In the genomic region with DNA sequence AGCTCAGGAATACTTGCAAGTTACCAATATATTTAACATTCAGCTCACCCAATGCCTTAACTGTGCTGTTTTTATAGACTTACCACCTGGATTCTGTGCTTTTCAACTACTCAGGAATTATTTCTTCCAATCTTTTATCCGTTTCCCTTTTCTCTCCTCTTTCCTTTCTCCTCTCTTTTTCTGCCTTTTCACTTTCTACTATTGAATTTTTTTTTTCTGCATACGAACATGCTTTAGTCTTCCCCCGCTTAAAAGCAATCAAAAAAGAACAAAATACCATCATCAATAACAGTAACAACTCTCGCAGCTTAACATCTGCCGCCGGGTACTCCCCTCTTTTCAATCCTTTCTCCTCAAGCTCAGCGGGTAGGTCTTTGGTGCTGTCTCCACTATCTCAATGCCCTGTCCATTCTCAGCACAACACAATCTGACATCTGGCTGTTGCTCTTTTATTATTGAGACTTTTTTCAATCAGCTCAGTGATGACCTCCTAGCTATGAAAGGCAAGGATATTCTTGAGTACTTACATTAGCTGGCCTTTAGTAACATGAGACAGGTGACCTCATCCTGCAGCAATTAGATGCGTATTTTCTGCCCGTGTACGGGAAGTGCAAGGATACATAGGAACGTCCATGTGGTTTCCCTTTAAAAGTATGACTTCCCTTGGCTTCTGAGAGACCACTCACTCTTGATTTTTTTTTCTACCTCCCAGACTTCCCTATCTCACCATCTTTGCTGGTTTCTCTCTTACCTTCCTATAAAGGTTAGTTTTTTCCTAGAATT, we compare ENCODE assay signal across 16 cellular contexts. TPM values are rescaled to one million over a fixed set of nuclear protein-coding genes. Genes with fewer than 3 reads are reported as not detected.
DNase-seq lines count a peak whose midpoint lies in the region; ATAC-seq and TF ChIP-seq lines count a peak whose summit lies in the region.
"Had no signal": no experiment of that assay in that cellular context is flagged by ENCODE, and none has a peak within 500 bp of the region (broad histone marks: within the 10 kb centered on the region; RNA-seq: fewer than 3 reads in every experiment).

No MANE protein-coding gene starts in this region.

- intact Hi-C loops in activated T-helper 2 cell treated with anti-CD3 and anti-CD28 coated beads, Interferon-gamma antibody, Interleukin-2, Interleukin-4, amounts not matched to agents 10 μg/mL and 5 μg/mL and 100 μg/mL, durations not matched to agents 14 hours and 24 hours and 36 hours (cut with micrococcal nuclease), result no loop called here
- intact Hi-C loops in right lobe of liver (cut with DNase I), result no loop called here

- H3K4me3 ChIP-seq in AG09309 (ENCODE audit: control insufficient read depth, low read depth, low read length) (no peak overlapping the region), MG63 (no peak overlapping the region), right lobe of liver (no peak overlapping the region)
- H3K4me3 ChIP-seq: neural progenitor cell had no signal

- H3K27me3 ChIP-seq in MG63, result no peaks in the 10 kb centered on the region
- no peaks in the 10 kb centered on the region for H3K27me3 ChIP-seq in right lobe of liver
- H3K27me3 ChIP-seq: foreskin keratinocyte, neural progenitor cell had no signal

- ATAC-seq in HG02981 (IDR thresholded peaks at IDR 0.05; ENCODE audit: unreplicated experiment), result no peak
- no peak for ATAC-seq in right lobe of liver
- ATAC-seq: activated T-cell treated with anti-CD3 and anti-CD28 coated beads, Interleukin-2, amount 50 U/mL, for 4 hours; foreskin keratinocyte had no signal

- peak; percentile 7 for DNase-seq in AG09309 (ENCODE audit: low read depth)
- peak; percentile 27 for DNase-seq in MG63
- peak; percentile 81 for DNase-seq in SHP77 treated with DMSO at 0.1 percent for 48 hours (lab: John Stamatoyannopoulos, UW)
- peak; percentile 66 for DNase-seq in glomerular visceral epithelial cell (ENCODE audit: extremely low spot score)
- no peak for DNase-seq in HT-29 (ENCODE audit: low spot score)
- DNase-seq in activated T-helper 2 cell treated with anti-CD3 and anti-CD28 coated beads, Interferon-gamma antibody, Interleukin-2, Interleukin-4, amounts not matched to agents 10 μg/mL and 5 μg/mL and 100 μg/mL, durations not matched to agents 14 hours and 24 hours and 36 hours (ENCODE audit: low spot score), result no peak
- no peak for DNase-seq in right lobe of liver
- DNase-seq: activated CD4-positive, alpha-beta T cell treated with anti-CD3 and anti-CD28 coated beads, Interleukin-2, amount 10 ng/mL, durations not matched to agents 7 days and 5 days; activated T-cell treated with anti-CD3 and anti-CD28 coated beads, Interleukin-2, amount 50 U/mL, for 4 hours; foreskin keratinocyte; H9; NCI-H524 treated with DMSO at 0.1 percent for 48 hours; T1000 had no signal

- no peak overlapping the region for H3K27ac Mint-ChIP-seq in activated T-helper 2 cell treated with anti-CD3 and anti-CD28 coated beads, Interferon-gamma antibody, Interleukin-2, Interleukin-4, amounts not matched to agents 10 μg/mL and 5 μg/mL and 100 μg/mL, durations not matched to agents 14 hours and 24 hours and 36 hours
- H3K27ac Mint-ChIP-seq: activated CD4-positive, alpha-beta T cell treated with anti-CD3 and anti-CD28 coated beads, Interleukin-2, amount 10 ng/mL, durations not matched to agents 7 days and 5 days; H9; memory B cell; neural progenitor cell had no signal

- H3K4me3 Mint-ChIP-seq in activated T-helper 2 cell treated with anti-CD3 and anti-CD28 coated beads, Interferon-gamma antibody, Interleukin-2, Interleukin-4, amounts not matched to agents 10 μg/mL and 5 μg/mL and 100 μg/mL, durations not matched to agents 14 hours and 24 hours and 36 hours (ENCODE audit: low read depth), result no peak overlapping the region
- H3K4me3 Mint-ChIP-seq: activated CD4-positive, alpha-beta T cell treated with anti-CD3 and anti-CD28 coated beads, Interleukin-2, amount 10 ng/mL, durations not matched to agents 7 days and 5 days; activated T-cell treated with anti-CD3 and anti-CD28 coated beads, Interleukin-2, amount 50 U/mL, for 4 hours; H9; memory B cell; neural progenitor cell had no signal

- no peak overlapping the region for H3K27ac ChIP-seq in right lobe of liver
- H3K27ac ChIP-seq: foreskin keratinocyte, neural progenitor cell had no signal

- WGBS in right lobe of liver (ENCODE audit: insufficient coverage, low coverage, low lambda C conversion rate, missing lambda C conversion rate), result 75% methylated on average over 11 of the region's 11 CpGs

- no peaks in the 10 kb centered on the region for H3K9me3 Mint-ChIP-seq in activated T-helper 2 cell treated with anti-CD3 and anti-CD28 coated beads, Interferon-gamma antibody, Interleukin-2, Interleukin-4, amounts not matched to agents 10 μg/mL and 5 μg/mL and 100 μg/mL, durations not matched to agents 14 hours and 24 hours and 36 hours
- H3K9me3 Mint-ChIP-seq: activated CD4-positive, alpha-beta T cell treated with anti-CD3 and anti-CD28 coated beads, Interleukin-2, amount 10 ng/mL, durations not matched to agents 7 days and 5 days; activated T-cell treated with anti-CD3 and anti-CD28 coated beads, Interleukin-2, amount 50 U/mL, for 4 hours; H9; neural progenitor cell had no signal

- H3K36me3 ChIP-seq in MG63 (no peaks in the 10 kb centered on the region), right lobe of liver (no peaks in the 10 kb centered on the region)
- H3K36me3 ChIP-seq: neural progenitor cell had no signal

- H3K36me3 Mint-ChIP-seq in activated T-helper 2 cell treated with anti-CD3 and anti-CD28 coated beads, Interferon-gamma antibody, Interleukin-2, Interleukin-4, amounts not matched to agents 10 μg/mL and 5 μg/mL and 100 μg/mL, durations not matched to agents 14 hours and 24 hours and 36 hours (ENCODE audit: low read depth), result no peaks in the 10 kb centered on the region
- H3K36me3 Mint-ChIP-seq: memory B cell, neural progenitor cell had no signal

- TF ChIP-seq POLR2A in right lobe of liver (IDR thresholded peaks at IDR 0.05), result no peak

- peaks cover 0 to 34% (median 4%) of the 10 kb centered on the region in 4 donors for H3K4me1 ChIP-seq in right lobe of liver
- H3K4me1 ChIP-seq: foreskin keratinocyte had no signal

- peaks cover 6% of the 10 kb centered on the region for H3K4me1 Mint-ChIP-seq in activated T-helper 2 cell treated with anti-CD3 and anti-CD28 coated beads, Interferon-gamma antibody, Interleukin-2, Interleukin-4, amounts not matched to agents 10 μg/mL and 5 μg/mL and 100 μg/mL, durations not matched to agents 14 hours and 24 hours and 36 hours (ENCODE audit: low read depth)

- TF ChIP-seq CTCF in AG09309 (IDR thresholded peaks at IDR 0.05; ENCODE audit: control insufficient read depth, insufficient read depth, low read depth, low read length, missing control alignments) (no peak), right lobe of liver (IDR thresholded peaks at IDR 0.05) (no peak)

- no peaks in the 10 kb centered on the region for H3K9me3 ChIP-seq in MG63
- no peaks in the 10 kb centered on the region for H3K9me3 ChIP-seq in right lobe of liver

- peaks cover 22% of the 10 kb centered on the region for H3K27me3 Mint-ChIP-seq in activated T-helper 2 cell treated with anti-CD3 and anti-CD28 coated beads, Interferon-gamma antibody, Interleukin-2, Interleukin-4, amounts not matched to agents 10 μg/mL and 5 μg/mL and 100 μg/mL, durations not matched to agents 14 hours and 24 hours and 36 hours (ENCODE audit: low read depth)

RNA-seq across cellular contexts. Expression of a gene that starts 40.2 kb away (rescaled TPM):
- total RNA-seq in MG63 (2014; rRNA removed; shearing (Covaris generic); ENCODE audit: low replicate concordance), result 11.4 and 16.8 TPM in 2 replicates
- total RNA-seq in HT-29 (2014; rRNA removed; shearing (Covaris generic)), result 4.1 and 5.1 TPM in 2 replicates
- total RNA-seq in activated T-helper 2 cell treated with anti-CD3 and anti-CD28 coated beads, Interferon-gamma antibody, Interleukin-2, Interleukin-4, amounts not matched to agents 10 μg/mL and 5 μg/mL and 100 μg/mL, durations not matched to agents 14 hours and 24 hours and 36 hours, result 3.4 and 3.7 TPM in 2 replicates
- total RNA-seq in right lobe of liver, result 10 to 100 TPM in 4 of 6 experiments, 1 to 10 TPM in 2; 3.7 to 22.8 (median 10.7) TPM

Comparison
In these comparisons a context has a peak if more than half of its experiments do, and no peak if none do; other contexts are left out.
1. DNase-seq: peak in AG09309 (single experiment), MG63 (single experiment), SHP77 treated with DMSO at 0.1 percent for 48 hours (single experiment) and glomerular visceral epithelial cell (single experiment); none in HT-29 (single experiment), activated T-helper 2 cell treated with anti-CD3 and anti-CD28 coated beads, Interferon-gamma antibody, Interleukin-2, Interleukin-4, amounts not matched to agents 10 μg/mL and 5 μg/mL and 100 μg/mL, durations not matched to agents 14 hours and 24 hours and 36 hours (single experiment) and right lobe of liver (0 of 3).